25 cellular contexts compared by ENCODE assay signal in the genomic region with DNA sequence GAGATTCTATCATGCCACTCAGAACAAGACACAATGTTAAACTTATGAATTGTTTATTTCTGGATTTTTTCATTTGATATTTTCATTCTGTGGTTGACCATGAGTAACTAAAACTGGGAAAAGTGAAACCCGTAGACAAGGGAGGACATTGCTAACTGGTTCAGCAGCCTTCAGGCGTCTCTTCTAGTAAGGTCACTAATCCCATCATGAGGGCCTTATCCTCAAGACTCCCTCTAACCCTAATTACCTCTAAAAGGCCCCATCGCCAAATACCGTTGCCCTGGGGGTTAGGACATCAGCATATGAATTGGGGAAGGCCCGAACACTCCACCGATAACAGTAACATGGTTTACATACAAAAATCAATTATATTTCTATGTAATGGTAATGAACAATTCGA.
"Had no signal": no experiment of that assay in that cellular context is flagged by ENCODE, and none has a peak within 500 bp of the region (broad histone marks: within the 10 kb centered on the region; RNA-seq: fewer than 3 reads in every experiment).

No MANE protein-coding gene starts in this region.

- H3K36me3 Mint-ChIP-seq: activated CD8-positive, alpha-beta memory T cell treated with anti-CD3 and anti-CD28 coated beads, Interleukin-2, amount 10 ng/mL, durations not matched to agents 7 days and 5 days had no signal

- H3K4me1 ChIP-seq: body of pancreas had no signal

- H3K27ac ChIP-seq: ascending aorta, body of pancreas had no signal

- H3K4me3 Mint-ChIP-seq: activated B cell treated with CpG ODN at 0.5 μM for 24 hours; activated CD4-positive, alpha-beta T cell treated with anti-CD3 and anti-CD28 coated beads, Interleukin-2, amount 10 ng/mL, durations not matched to agents 24 days and 14 days; activated CD8-positive, alpha-beta memory T cell treated with anti-CD3 and anti-CD28 coated beads, Interleukin-2, amount 10 ng/mL, durations not matched to agents 7 days and 5 days; activated naive CD8-positive, alpha-beta T cell treated with anti-CD3 and anti-CD28 coated beads, Interleukin-2, amount 50 U/mL, for 24 hours; activated T-cell treated with anti-CD3 and anti-CD28 coated beads, Interleukin-2, amount 50 U/mL, for 4 hours; central memory CD8-positive, alpha-beta T cell; T-helper 17 cell had no signal

- H3K9me3 ChIP-seq: ascending aorta, body of pancreas had no signal

- H3K27me3 ChIP-seq: ascending aorta, body of pancreas had no signal

- H3K9me3 Mint-ChIP-seq: activated B cell treated with CpG ODN at 0.5 μM for 24 hours; activated CD4-positive, alpha-beta T cell treated with anti-CD3 and anti-CD28 coated beads, Interleukin-2, amount 10 ng/mL, durations not matched to agents 24 days and 14 days; activated naive CD4-positive, alpha-beta T cell treated with anti-CD3 and anti-CD28 coated beads, Interleukin-2, amount 50 U/mL, for 72 hours; activated naive CD8-positive, alpha-beta T cell treated with anti-CD3 and anti-CD28 coated beads, Interleukin-2, amount 50 U/mL, for 24 hours; activated T-cell treated with anti-CD3 and anti-CD28 coated beads, Interleukin-2, amount 50 U/mL, for 4 hours; central memory CD8-positive, alpha-beta T cell had no signal

- H3K4me1 Mint-ChIP-seq: activated B cell treated with CpG ODN at 0.5 μM for 24 hours; activated CD4-positive, alpha-beta T cell treated with anti-CD3 and anti-CD28 coated beads, Interleukin-2, amount 10 ng/mL, durations not matched to agents 24 days and 14 days; activated CD8-positive, alpha-beta memory T cell treated with anti-CD3 and anti-CD28 coated beads, Interleukin-2, amount 10 ng/mL, durations not matched to agents 7 days and 5 days; activated naive CD8-positive, alpha-beta T cell treated with anti-CD3 and anti-CD28 coated beads, Interleukin-2, amount 50 U/mL, for 24 hours; central memory CD8-positive, alpha-beta T cell; T-helper 17 cell had no signal

- H3K27ac Mint-ChIP-seq: activated B cell treated with CpG ODN at 0.5 μM for 24 hours; activated CD4-positive, alpha-beta T cell treated with anti-CD3 and anti-CD28 coated beads, Interleukin-2, amount 10 ng/mL, durations not matched to agents 24 days and 14 days; activated CD8-positive, alpha-beta memory T cell treated with anti-CD3 and anti-CD28 coated beads, Interleukin-2, amount 10 ng/mL, durations not matched to agents 7 days and 5 days; activated naive CD4-positive, alpha-beta T cell treated with anti-CD3 and anti-CD28 coated beads, Interleukin-2, amount 50 U/mL, for 72 hours; activated naive CD8-positive, alpha-beta T cell treated with anti-CD3 and anti-CD28 coated beads, Interleukin-2, amount 50 U/mL, for 24 hours; T-helper 17 cell had no signal

- ATAC-seq: activated CD8-positive, alpha-beta memory T cell treated with anti-CD3 and anti-CD28 coated beads, Interleukin-2, amount 10 ng/mL, durations not matched to agents 7 days and 5 days; activated naive CD4-positive, alpha-beta T cell treated with anti-CD3 and anti-CD28 coated beads, Interleukin-2, amount 50 U/mL, for 72 hours; activated naive CD8-positive, alpha-beta T cell treated with anti-CD3 and anti-CD28 coated beads, Interleukin-2, amount 50 U/mL, for 24 hours; activated T-cell treated with anti-CD3 and anti-CD28 coated beads, Interleukin-2, amount 50 U/mL, for 4 hours; body of pancreas; PC-3; T-helper 17 cell had no signal

- DNase-seq: activated B cell treated with CpG ODN at 0.5 μM for 24 hours; activated CD4-positive, alpha-beta T cell treated with anti-CD3 and anti-CD28 coated beads for 1 hour; activated CD4-positive, alpha-beta T cell treated with anti-CD3 and anti-CD28 coated beads, Interleukin-2, amount 10 ng/mL, durations not matched to agents 24 days and 14 days; activated CD4-positive, alpha-beta T cell treated with anti-CD3 and anti-CD28 coated beads, Interleukin-2, amount 50 U/mL, for 48 hours; activated CD8-positive, alpha-beta memory T cell treated with anti-CD3 and anti-CD28 coated beads, Interleukin-2, amount 10 ng/mL, durations not matched to agents 7 days and 5 days; activated effector memory CD4-positive, alpha-beta T cell treated with anti-CD3 and anti-CD28 coated beads, Interleukin-2, amount 50 U/mL, for 16 hours; activated naive CD4-positive, alpha-beta T cell treated with Interleukin-2 at 50 U/mL for 16 hours; activated naive CD8-positive, alpha-beta T cell treated with anti-CD3 and anti-CD28 coated beads, Interleukin-2, amount 50 U/mL, for 24 hours; activated T-cell treated with anti-CD3 and anti-CD28 coated beads, Interleukin-2, amount 50 U/mL, for 4 hours; amniotic stem cell; body of pancreas; NCI-H1092; NCI-H1417; NCI-H1930; NCI-H2171; NCI-H226; NCI-H510A; NCI-H526 treated with DMSO at 0.1 percent for 48 hours; PC-3; SHP77 treated with DMSO at 0.1 percent for 48 hours; T-helper 17 cell; T-helper 9 cell had no signal

- H3K4me3 ChIP-seq: ascending aorta, body of pancreas had no signal

- H3K36me3 ChIP-seq: ascending aorta had no signal
